In the genomic region with DNA sequence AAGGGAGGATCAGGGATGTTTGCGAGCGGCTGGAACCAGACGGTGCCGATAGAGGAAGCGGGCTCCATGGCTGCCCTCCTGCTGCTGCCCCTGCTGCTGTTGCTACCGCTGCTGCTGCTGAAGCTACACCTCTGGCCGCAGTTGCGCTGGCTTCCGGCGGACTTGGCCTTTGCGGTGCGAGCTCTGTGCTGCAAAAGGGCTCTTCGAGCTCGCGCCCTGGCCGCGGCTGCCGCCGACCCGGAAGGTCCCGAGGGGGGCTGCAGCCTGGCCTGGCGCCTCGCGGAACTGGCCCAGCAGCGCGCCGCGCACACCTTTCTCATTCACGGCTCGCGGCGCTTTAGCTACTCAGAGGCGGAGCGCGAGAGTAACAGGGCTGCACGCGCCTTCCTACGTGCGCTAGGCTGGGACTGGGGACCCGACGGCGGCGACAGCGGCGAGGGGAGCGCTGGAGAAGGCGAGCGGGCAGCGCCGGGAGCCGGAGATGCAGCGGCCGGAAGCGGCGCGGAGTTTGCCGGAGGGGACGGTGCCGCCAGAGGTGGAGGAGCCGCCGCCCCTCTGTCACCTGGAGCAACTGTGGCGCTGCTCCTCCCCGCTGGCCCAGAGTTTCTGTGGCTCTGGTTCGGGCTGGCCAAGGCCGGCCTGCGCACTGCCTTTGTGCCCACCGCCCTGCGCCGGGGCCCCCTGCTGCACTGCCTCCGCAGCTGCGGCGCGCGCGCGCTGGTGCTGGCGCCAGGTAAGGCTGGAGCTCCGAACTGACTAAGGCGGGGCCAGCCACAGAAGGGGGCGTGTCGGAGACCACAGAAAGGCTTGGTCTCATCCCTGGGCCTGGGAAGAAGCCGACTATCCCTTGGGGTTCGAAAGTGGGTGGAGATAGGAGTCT, we compare ENCODE assay signal across 1 cellular context.
TF ChIP-seq lines count a peak whose summit lies in the region.

No MANE protein-coding gene starts in this region.

TF ChIP-seq in HepG2, 621 proteins besides CTCF, POLR2A, EP300 and RAD21 (continued from another document and continues in another):
- TF ChIP-seq, protein P1, sequence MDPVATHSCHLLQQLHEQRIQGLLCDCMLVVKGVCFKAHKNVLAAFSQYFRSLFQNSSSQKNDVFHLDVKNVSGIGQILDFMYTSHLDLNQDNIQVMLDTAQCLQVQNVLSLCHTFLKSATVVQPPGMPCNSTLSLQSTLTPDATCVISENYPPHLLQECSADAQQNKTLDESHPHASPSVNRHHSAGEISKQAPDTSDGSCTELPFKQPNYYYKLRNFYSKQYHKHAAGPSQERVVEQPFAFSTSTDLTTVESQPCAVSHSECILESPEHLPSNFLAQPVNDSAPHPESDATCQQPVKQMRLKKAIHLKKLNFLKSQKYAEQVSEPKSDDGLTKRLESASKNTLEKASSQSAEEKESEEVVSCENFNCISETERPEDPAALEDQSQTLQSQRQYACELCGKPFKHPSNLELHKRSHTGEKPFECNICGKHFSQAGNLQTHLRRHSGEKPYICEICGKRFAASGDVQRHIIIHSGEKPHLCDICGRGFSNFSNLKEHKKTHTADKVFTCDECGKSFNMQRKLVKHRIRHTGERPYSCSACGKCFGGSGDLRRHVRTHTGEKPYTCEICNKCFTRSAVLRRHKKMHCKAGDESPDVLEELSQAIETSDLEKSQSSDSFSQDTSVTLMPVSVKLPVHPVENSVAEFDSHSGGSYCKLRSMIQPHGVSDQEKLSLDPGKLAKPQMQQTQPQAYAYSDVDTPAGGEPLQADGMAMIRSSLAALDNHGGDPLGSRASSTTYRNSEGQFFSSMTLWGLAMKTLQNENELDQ (CRISPR knock-in tag; IDR thresholded peaks at IDR 0.05; ENCODE audit: borderline replicate concordance), result no peak
- TF ChIP-seq ZNF879 (CRISPR knock-in tag; IDR thresholded peaks at IDR 0.05), result no peak; the same call in 1 of the 2 replicates
- no peak for TF ChIP-seq ZNF780A (CRISPR knock-in tag; IDR thresholded peaks at IDR 0.05)
- TF ChIP-seq ZKSCAN5 (CRISPR knock-in tag; IDR thresholded peaks at IDR 0.05), result no peak
- TF ChIP-seq RARA (CRISPR knock-in tag; IDR thresholded peaks at IDR 0.05), result 0 out of 2 replicates have a peak, but pooled peaks have one; percentile 14
- no peak; the same call in 1 of the 2 replicates for TF ChIP-seq HOXA3 (CRISPR knock-in tag; IDR thresholded peaks at IDR 0.05)
- no peak for TF ChIP-seq PAWR (CRISPR knock-in tag; IDR thresholded peaks at IDR 0.05; ENCODE audit: borderline replicate concordance)
- no peak for TF ChIP-seq FOXK1 (CRISPR knock-in tag; IDR thresholded peaks at IDR 0.05; ENCODE audit: borderline replicate concordance, low read depth)
- TF ChIP-seq, protein P2, sequence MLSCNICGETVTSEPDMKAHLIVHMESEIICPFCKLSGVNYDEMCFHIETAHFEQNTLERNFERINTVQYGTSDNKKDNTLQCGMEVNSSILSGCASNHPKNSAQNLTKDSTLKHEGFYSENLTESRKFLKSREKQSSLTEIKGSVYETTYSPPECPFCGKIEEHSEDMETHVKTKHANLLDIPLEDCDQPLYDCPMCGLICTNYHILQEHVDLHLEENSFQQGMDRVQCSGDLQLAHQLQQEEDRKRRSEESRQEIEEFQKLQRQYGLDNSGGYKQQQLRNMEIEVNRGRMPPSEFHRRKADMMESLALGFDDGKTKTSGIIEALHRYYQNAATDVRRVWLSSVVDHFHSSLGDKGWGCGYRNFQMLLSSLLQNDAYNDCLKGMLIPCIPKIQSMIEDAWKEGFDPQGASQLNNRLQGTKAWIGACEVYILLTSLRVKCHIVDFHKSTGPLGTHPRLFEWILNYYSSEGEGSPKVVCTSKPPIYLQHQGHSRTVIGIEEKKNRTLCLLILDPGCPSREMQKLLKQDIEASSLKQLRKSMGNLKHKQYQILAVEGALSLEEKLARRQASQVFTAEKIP (CRISPR knock-in tag; IDR thresholded peaks at IDR 0.05; ENCODE audit: borderline replicate concordance), result no peak
- TF ChIP-seq HNRNPH1 (optimal IDR thresholded peaks at IDR 0.05; ENCODE audit: low read depth, low read length), result no peak
- no peak; the same call in 1 of the 2 replicates for TF ChIP-seq ZNF547 (CRISPR knock-in tag; IDR thresholded peaks at IDR 0.05)
- TF ChIP-seq PCBP1 (IDR thresholded peaks at IDR 0.05; ENCODE audit: borderline replicate concordance, low read depth, low read length), result 0 out of 2 replicates have a peak, but pooled peaks have one; percentile 11
- TF ChIP-seq, protein P3, sequence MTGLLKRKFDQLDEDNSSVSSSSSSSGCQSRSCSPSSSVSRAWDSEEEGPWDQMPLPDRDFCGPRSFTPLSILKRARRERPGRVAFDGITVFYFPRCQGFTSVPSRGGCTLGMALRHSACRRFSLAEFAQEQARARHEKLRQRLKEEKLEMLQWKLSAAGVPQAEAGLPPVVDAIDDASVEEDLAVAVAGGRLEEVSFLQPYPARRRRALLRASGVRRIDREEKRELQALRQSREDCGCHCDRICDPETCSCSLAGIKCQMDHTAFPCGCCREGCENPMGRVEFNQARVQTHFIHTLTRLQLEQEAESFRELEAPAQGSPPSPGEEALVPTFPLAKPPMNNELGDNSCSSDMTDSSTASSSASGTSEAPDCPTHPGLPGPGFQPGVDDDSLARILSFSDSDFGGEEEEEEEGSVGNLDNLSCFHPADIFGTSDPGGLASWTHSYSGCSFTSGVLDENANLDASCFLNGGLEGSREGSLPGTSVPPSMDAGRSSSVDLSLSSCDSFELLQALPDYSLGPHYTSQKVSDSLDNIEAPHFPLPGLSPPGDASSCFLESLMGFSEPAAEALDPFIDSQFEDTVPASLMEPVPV (CRISPR knock-in tag; IDR thresholded peaks at IDR 0.05), result no peak
- TF ChIP-seq, protein P4, sequence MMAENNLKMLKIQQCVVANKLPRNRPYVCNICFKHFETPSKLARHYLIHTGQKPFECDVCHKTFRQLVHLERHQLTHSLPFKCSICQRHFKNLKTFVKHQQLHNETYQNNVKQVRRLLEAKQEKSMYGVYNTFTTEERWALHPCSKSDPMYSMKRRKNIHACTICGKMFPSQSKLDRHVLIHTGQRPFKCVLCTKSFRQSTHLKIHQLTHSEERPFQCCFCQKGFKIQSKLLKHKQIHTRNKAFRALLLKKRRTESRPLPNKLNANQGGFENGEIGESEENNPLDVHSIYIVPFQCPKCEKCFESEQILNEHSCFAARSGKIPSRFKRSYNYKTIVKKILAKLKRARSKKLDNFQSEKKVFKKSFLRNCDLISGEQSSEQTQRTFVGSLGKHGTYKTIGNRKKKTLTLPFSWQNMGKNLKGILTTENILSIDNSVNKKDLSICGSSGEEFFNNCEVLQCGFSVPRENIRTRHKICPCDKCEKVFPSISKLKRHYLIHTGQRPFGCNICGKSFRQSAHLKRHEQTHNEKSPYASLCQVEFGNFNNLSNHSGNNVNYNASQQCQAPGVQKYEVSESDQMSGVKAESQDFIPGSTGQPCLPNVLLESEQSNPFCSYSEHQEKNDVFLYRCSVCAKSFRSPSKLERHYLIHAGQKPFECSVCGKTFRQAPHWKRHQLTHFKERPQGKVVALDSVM (CRISPR knock-in tag; IDR thresholded peaks at IDR 0.05), result peak; percentile 8; the same call in 1 of the 2 replicates
- no peak for TF ChIP-seq ETV6 (CRISPR knock-in tag; conservative IDR thresholded peaks at IDR 0.05)
- TF ChIP-seq IKZF4 (CRISPR knock-in tag; IDR thresholded peaks at IDR 0.05; ENCODE audit: borderline replicate concordance, low read depth, not compliant biosample characterization), result no peak
- no peak for TF ChIP-seq ZNF34 (CRISPR knock-in tag; IDR thresholded peaks at IDR 0.05; ENCODE audit: borderline replicate concordance)
- TF ChIP-seq ZNF549 (CRISPR knock-in tag; IDR thresholded peaks at IDR 0.05), result no peak
- no peak for TF ChIP-seq MLLT10 (CRISPR knock-in tag; IDR thresholded peaks at IDR 0.05)
- TF ChIP-seq ELF4 (CRISPR knock-in tag; IDR thresholded peaks at IDR 0.05; ENCODE audit: borderline replicate concordance), result no peak
- TF ChIP-seq HOXD1 (CRISPR knock-in tag; IDR thresholded peaks at IDR 0.05), result no peak
- no peak for TF ChIP-seq EED (CRISPR knock-in tag; IDR thresholded peaks at IDR 0.05)
- TF ChIP-seq ZNF180 (CRISPR knock-in tag; IDR thresholded peaks at IDR 0.05; ENCODE audit: borderline replicate concordance, low read depth), result no peak
- no peak for TF ChIP-seq ZKSCAN1 (IDR thresholded peaks at IDR 0.05; ENCODE audit: low read length)
- TF ChIP-seq, protein P5, sequence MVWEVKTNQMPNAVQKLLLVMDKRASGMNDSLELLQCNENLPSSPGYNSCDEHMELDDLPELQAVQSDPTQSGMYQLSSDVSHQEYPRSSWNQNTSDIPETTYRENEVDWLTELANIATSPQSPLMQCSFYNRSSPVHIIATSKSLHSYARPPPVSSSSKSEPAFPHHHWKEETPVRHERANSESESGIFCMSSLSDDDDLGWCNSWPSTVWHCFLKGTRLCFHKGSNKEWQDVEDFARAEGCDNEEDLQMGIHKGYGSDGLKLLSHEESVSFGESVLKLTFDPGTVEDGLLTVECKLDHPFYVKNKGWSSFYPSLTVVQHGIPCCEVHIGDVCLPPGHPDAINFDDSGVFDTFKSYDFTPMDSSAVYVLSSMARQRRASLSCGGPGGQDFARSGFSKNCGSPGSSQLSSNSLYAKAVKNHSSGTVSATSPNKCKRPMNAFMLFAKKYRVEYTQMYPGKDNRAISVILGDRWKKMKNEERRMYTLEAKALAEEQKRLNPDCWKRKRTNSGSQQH (CRISPR knock-in tag; IDR thresholded peaks at IDR 0.05; ENCODE audit: low read depth), result no peak
- peak; percentile 91; the same call in 1 of the 2 replicates for TF ChIP-seq NR1H2 (CRISPR knock-in tag; IDR thresholded peaks at IDR 0.05; ENCODE audit: borderline replicate concordance, low read depth)
- TF ChIP-seq ZSCAN22 (CRISPR knock-in tag; IDR thresholded peaks at IDR 0.05), result no peak
- no peak for TF ChIP-seq ZNF564 (CRISPR knock-in tag; IDR thresholded peaks at IDR 0.05)
- no peak; the same call in 1 of the 2 replicates for TF ChIP-seq ELF3 (CRISPR knock-in tag; IDR thresholded peaks at IDR 0.05)
- no peak for TF ChIP-seq MEIS1 (CRISPR knock-in tag; IDR thresholded peaks at IDR 0.05; ENCODE audit: borderline replicate concordance)
- no peak for TF ChIP-seq ZNF234 (CRISPR knock-in tag; conservative IDR thresholded peaks at IDR 0.05)
- TF ChIP-seq SRF (IDR thresholded peaks at IDR 0.05; ENCODE audit: low read depth, low read length), result no peak
- no peak for TF ChIP-seq ZNF570 (CRISPR knock-in tag; IDR thresholded peaks at IDR 0.05; ENCODE audit: borderline replicate concordance)
- no peak for TF ChIP-seq ZFP82 (CRISPR knock-in tag; IDR thresholded peaks at IDR 0.05; ENCODE audit: borderline replicate concordance)
- peak; percentile 40 for TF ChIP-seq XRCC5 (optimal IDR thresholded peaks at IDR 0.05; ENCODE audit: low read length)
- no peak for TF ChIP-seq FOSL1 (CRISPR knock-in tag; IDR thresholded peaks at IDR 0.05; ENCODE audit: borderline replicate concordance)
- no peak for TF ChIP-seq TP53 (CRISPR knock-in tag; conservative IDR thresholded peaks at IDR 0.05)
- TF ChIP-seq ZNF264 (CRISPR knock-in tag; IDR thresholded peaks at IDR 0.05), result no peak
- no peak for TF ChIP-seq ZFP62 (CRISPR knock-in tag; IDR thresholded peaks at IDR 0.05)
- no peak for TF ChIP-seq ZNF569 (CRISPR knock-in tag; IDR thresholded peaks at IDR 0.05; ENCODE audit: borderline replicate concordance)
- no peak for TF ChIP-seq ZNF773 (CRISPR knock-in tag; IDR thresholded peaks at IDR 0.05; ENCODE audit: borderline replicate concordance)
- TF ChIP-seq TEAD2 (CRISPR knock-in tag; IDR thresholded peaks at IDR 0.05), result no peak
- TF ChIP-seq, protein P6, sequence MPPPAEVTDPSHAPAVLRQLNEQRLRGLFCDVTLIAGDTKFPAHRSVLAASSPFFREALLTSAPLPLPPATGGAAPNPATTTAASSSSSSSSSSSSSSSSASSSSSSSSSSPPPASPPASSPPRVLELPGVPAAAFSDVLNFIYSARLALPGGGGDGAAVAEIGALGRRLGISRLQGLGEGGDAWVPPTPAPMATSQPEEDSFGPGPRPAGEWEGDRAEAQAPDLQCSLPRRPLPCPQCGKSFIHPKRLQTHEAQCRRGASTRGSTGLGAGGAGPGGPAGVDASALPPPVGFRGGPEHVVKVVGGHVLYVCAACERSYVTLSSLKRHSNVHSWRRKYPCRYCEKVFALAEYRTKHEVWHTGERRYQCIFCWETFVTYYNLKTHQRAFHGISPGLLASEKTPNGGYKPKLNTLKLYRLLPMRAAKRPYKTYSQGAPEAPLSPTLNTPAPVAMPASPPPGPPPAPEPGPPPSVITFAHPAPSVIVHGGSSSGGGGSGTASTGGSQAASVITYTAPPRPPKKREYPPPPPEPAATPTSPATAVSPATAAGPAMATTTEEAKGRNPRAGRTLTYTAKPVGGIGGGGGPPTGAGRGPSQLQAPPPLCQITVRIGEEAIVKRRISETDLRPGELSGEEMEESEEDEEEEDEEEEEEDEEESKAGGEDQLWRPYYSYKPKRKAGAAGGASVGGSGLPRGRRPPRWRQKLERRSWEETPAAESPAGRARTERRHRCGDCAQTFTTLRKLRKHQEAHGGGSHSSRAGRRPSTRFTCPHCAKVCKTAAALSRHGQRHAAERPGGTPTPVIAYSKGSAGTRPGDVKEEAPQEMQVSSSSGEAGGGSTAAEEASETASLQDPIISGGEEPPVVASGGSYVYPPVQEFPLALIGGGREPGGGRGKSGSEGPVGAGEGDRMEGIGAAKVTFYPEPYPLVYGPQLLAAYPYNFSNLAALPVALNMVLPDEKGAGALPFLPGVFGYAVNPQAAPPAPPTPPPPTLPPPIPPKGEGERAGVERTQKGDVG (CRISPR knock-in tag; IDR thresholded peaks at IDR 0.05; ENCODE audit: borderline replicate concordance), result no peak
- TF ChIP-seq RCOR2 (CRISPR knock-in tag; IDR thresholded peaks at IDR 0.05), result no peak
- TF ChIP-seq, protein P7, sequence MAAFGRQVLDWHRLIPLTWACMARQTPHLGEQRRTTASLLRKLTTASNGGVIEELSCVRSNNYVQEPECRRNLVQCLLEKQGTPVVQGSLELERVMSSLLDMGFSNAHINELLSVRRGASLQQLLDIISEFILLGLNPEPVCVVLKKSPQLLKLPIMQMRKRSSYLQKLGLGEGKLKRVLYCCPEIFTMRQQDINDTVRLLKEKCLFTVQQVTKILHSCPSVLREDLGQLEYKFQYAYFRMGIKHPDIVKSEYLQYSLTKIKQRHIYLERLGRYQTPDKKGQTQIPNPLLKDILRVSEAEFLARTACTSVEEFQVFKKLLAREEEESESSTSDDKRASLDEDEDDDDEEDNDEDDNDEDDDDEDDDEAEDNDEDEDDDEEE (CRISPR knock-in tag; IDR thresholded peaks at IDR 0.05), result 0 out of 2 replicates have a peak, but pooled peaks have one; percentile 80
- TF ChIP-seq, protein P8, sequence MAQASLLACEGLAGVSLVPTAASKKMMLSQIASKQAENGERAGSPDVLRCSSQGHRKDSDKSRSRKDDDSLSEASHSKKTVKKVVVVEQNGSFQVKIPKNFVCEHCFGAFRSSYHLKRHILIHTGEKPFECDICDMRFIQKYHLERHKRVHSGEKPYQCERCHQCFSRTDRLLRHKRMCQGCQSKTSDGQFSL (CRISPR knock-in tag; IDR thresholded peaks at IDR 0.05), result no peak
- TF ChIP-seq PHF21A (CRISPR knock-in tag; IDR thresholded peaks at IDR 0.05), result no peak
- TF ChIP-seq, protein P9, sequence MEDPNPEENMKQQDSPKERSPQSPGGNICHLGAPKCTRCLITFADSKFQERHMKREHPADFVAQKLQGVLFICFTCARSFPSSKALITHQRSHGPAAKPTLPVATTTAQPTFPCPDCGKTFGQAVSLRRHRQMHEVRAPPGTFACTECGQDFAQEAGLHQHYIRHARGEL (CRISPR knock-in tag; IDR thresholded peaks at IDR 0.05), result peak; percentile 55; the same call in 1 of the 2 replicates
- TF ChIP-seq ATM (IDR thresholded peaks at IDR 0.05; ENCODE audit: borderline replicate concordance), result no peak
- TF ChIP-seq RORA (CRISPR knock-in tag; IDR thresholded peaks at IDR 0.05), result no peak
- TF ChIP-seq ZNF235 (CRISPR knock-in tag; IDR thresholded peaks at IDR 0.05; ENCODE audit: borderline replicate concordance), result no peak; the same call in 1 of the 2 replicates
- peak; percentile 76 for TF ChIP-seq ZFX (CRISPR knock-in tag; IDR thresholded peaks at IDR 0.05; ENCODE audit: low read depth)
- TF ChIP-seq KAT7 (CRISPR knock-in tag; IDR thresholded peaks at IDR 0.05; ENCODE audit: borderline replicate concordance), result peak; percentile 68; the same call in 1 of the 2 replicates
